In genomic region chr1:63915121-63915520, GRCh38 we compare ENCODE assay signal across 10 cellular contexts.
DNase-seq lines count a peak whose midpoint lies in the region; ATAC-seq and TF ChIP-seq lines count a peak whose summit lies in the region.
"Had no signal": no experiment of that assay in that cellular context is flagged by ENCODE, and none has a peak within 500 bp of the region (broad histone marks: within the 10 kb centered on the region; RNA-seq: fewer than 3 reads in every experiment).

No MANE protein-coding gene starts in this region.

- H3K79me2 ChIP-seq in smooth muscle cell (ENCODE audit: low read depth), result no peaks in the 10 kb centered on the region

- H3K4me3 Mint-ChIP-seq in T-cell, result no peak overlapping the region
- no peak overlapping the region for H3K4me3 Mint-ChIP-seq in activated CD8-positive, alpha-beta T cell treated with anti-CD3 and anti-CD28 coated beads for 36 hours
- no peak overlapping the region for H3K4me3 Mint-ChIP-seq in CD4-positive, alpha-beta T cell

- no peak overlapping the region for H3K27ac ChIP-seq in smooth muscle cell (ENCODE audit: low read depth)
- no peak overlapping the region for H3K27ac ChIP-seq in CD4-positive, alpha-beta T cell (ENCODE audit: low read depth, low read length)

- POLR2A ChIA-PET in T-cell (lab: Charles Lee), result no interaction called here
- POLR2A ChIA-PET in activated CD8-positive, alpha-beta T cell treated with anti-CD3 and anti-CD28 coated beads for 36 hours (lab: Charles Lee), result no interaction called here
- POLR2A ChIA-PET in CD4-positive, alpha-beta T cell (lab: Charles Lee), result no interaction called here

- H3K36me3 Mint-ChIP-seq in T-cell, result no peaks in the 10 kb centered on the region
- H3K36me3 Mint-ChIP-seq in activated CD8-positive, alpha-beta T cell treated with anti-CD3 and anti-CD28 coated beads for 36 hours (ENCODE audit: low read depth), result no peaks in the 10 kb centered on the region
- H3K36me3 Mint-ChIP-seq in CD4-positive, alpha-beta T cell (ENCODE audit: low read depth), result no peaks in the 10 kb centered on the region

- H3K4me3 ChIP-seq in smooth muscle cell, result no peak overlapping the region

- H3K27me3 Mint-ChIP-seq in T-cell, result peaks cover 9 to 12% of the 10 kb centered on the region in 2 donors
- H3K27me3 Mint-ChIP-seq in activated CD8-positive, alpha-beta T cell treated with anti-CD3 and anti-CD28 coated beads for 36 hours, result peaks cover 1% of the 10 kb centered on the region
- peaks cover 7% of the 10 kb centered on the region for H3K27me3 Mint-ChIP-seq in CD4-positive, alpha-beta T cell

- peak; percentile 9 for DNase-seq in NCI-H2107 treated with DMSO at 0.1 percent for 48 hours (lab: John Stamatoyannopoulos, UW; ENCODE audit: unreplicated experiment)
- no peak for DNase-seq in NCI-H2107 (lab: John Stamatoyannopoulos, UW)
- DNase-seq in NCI-H1694 (lab: John Stamatoyannopoulos, UW), result peak; percentile 61
- DNase-seq in dermis blood vessel endothelial cell, result peak; percentile 55
- no peak for DNase-seq in smooth muscle cell (lab: John Stamatoyannopoulos, UW; ENCODE audit: unreplicated experiment)
- DNase-seq in T-cell, result no peak
- no peak for DNase-seq in activated CD8-positive, alpha-beta T cell treated with anti-CD3 and anti-CD28 coated beads for 36 hours
- no peak for DNase-seq in CD4-positive, alpha-beta T cell
- DNase-seq: AML-193, RPMI8226 had no signal

- H3K27ac Mint-ChIP-seq in T-cell, result no peak overlapping the region
- H3K27ac Mint-ChIP-seq in activated CD8-positive, alpha-beta T cell treated with anti-CD3 and anti-CD28 coated beads for 36 hours, result no peak overlapping the region
- H3K27ac Mint-ChIP-seq in CD4-positive, alpha-beta T cell, result no peak overlapping the region

- no peaks in the 10 kb centered on the region for H3K4me1 Mint-ChIP-seq in T-cell
- H3K4me1 Mint-ChIP-seq in activated CD8-positive, alpha-beta T cell treated with anti-CD3 and anti-CD28 coated beads for 36 hours (ENCODE audit: low read depth), result no peaks in the 10 kb centered on the region
- H3K4me1 Mint-ChIP-seq in CD4-positive, alpha-beta T cell (ENCODE audit: low read depth), result no peaks in the 10 kb centered on the region

- peaks cover 3% of the 10 kb centered on the region for H4K20me1 ChIP-seq in smooth muscle cell (ENCODE audit: low read depth)

- no peaks in the 10 kb centered on the region for H3K36me3 ChIP-seq in smooth muscle cell (ENCODE audit: low read depth)

- H2AFZ ChIP-seq in smooth muscle cell (ENCODE audit: low read depth), result no peak overlapping the region

- H3F3A ChIP-seq in smooth muscle cell (ENCODE audit: low read depth), result peaks cover 3% of the 10 kb centered on the region

- TF ChIP-seq CTCF in smooth muscle cell (IDR thresholded peaks at IDR 0.05; ENCODE audit: borderline replicate concordance, insufficient read depth, poor library complexity, severe bottlenecking), result peak; percentile 13
- TF ChIP-seq CTCF in activated CD8-positive, alpha-beta T cell treated with anti-CD3 and anti-CD28 coated beads for 36 hours (IDR thresholded peaks at IDR 0.05), result no peak
- no peak for TF ChIP-seq CTCF in CD4-positive, alpha-beta T cell (IDR thresholded peaks at IDR 0.05)

- H3K27me3 ChIP-seq in smooth muscle cell (ENCODE audit: low read depth), result peaks cover 58% of the 10 kb centered on the region
- H3K27me3 ChIP-seq in CD4-positive, alpha-beta T cell (ENCODE audit: control insufficient read depth, insufficient read depth, low read length), result no peaks in the 10 kb centered on the region

- no peaks in the 10 kb centered on the region for H3K9me3 Mint-ChIP-seq in T-cell
- no peaks in the 10 kb centered on the region for H3K9me3 Mint-ChIP-seq in activated CD8-positive, alpha-beta T cell treated with anti-CD3 and anti-CD28 coated beads for 36 hours
- H3K9me3 Mint-ChIP-seq in CD4-positive, alpha-beta T cell, result no peaks in the 10 kb centered on the region

- CTCF ChIA-PET in T-cell (lab: Charles Lee), result interaction anchor here (0.6 to 0.7 kb wide), 2 partner anchors 223 to 1781 kb away, joined by 3 read pairs; no protein-coding TSS in a partner anchor
- CTCF ChIA-PET in activated CD8-positive, alpha-beta T cell treated with anti-CD3 and anti-CD28 coated beads for 36 hours (lab: Charles Lee), result interaction anchor here (1.3 to 1.5 kb wide), 2 partner anchors 14 to 223 kb away, joined by 3 to 10 read pairs; no protein-coding TSS in a partner anchor
- CTCF ChIA-PET in CD4-positive, alpha-beta T cell (lab: Charles Lee), result no interaction called here

- WGBS in smooth muscle cell (ENCODE audit: low lambda C conversion rate), result 80% methylated on average over 1 of the region's 1 CpG

- no peak for ATAC-seq in T-cell (replicated peaks in 1 of 4)
- ATAC-seq in activated CD8-positive, alpha-beta T cell treated with anti-CD3 and anti-CD28 coated beads for 36 hours, result no peak
- ATAC-seq in CD4-positive, alpha-beta T cell (ENCODE audit: poor library complexity), result no peak

- H3K4me2 ChIP-seq in smooth muscle cell, result no peak overlapping the region

- intact Hi-C loops in activated CD8-positive, alpha-beta T cell treated with anti-CD3 and anti-CD28 coated beads for 36 hours (cut with micrococcal nuclease), result no loop called here
- intact Hi-C loops in CD4-positive, alpha-beta T cell (cut with DNase I, micrococcal nuclease), result loop anchor here in 1 of 2 experiments (5.0 kb wide), 1 partner anchor 298 kb away; no protein-coding TSS in a partner anchor

- no peak overlapping the region for H3K9ac ChIP-seq in smooth muscle cell (ENCODE audit: low read depth)

- no peaks in the 10 kb centered on the region for H3K9me3 ChIP-seq in smooth muscle cell (replicated peaks; ENCODE audit: low read depth)
- no peaks in the 10 kb centered on the region for H3K9me3 ChIP-seq in CD4-positive, alpha-beta T cell (ENCODE audit: control insufficient read depth, low read length)

- H3K4me1 ChIP-seq in smooth muscle cell (ENCODE audit: low read depth), result peaks cover 25% of the 10 kb centered on the region

Comparison
In these comparisons a context has a peak if more than half of its experiments do, and no peak if none do; other contexts are left out.
1. DNase-seq: peak in NCI-H2107 treated with DMSO at 0.1 percent for 48 hours (single experiment), NCI-H1694 (single experiment) and dermis blood vessel endothelial cell (single experiment); none in NCI-H2107 (single experiment), smooth muscle cell (single experiment), T-cell (0 of 34), activated CD8-positive, alpha-beta T cell treated with anti-CD3 and anti-CD28 coated beads for 36 hours (single experiment) and CD4-positive, alpha-beta T cell (0 of 10).